37 cellular contexts compared by ENCODE assay signal in genomic region chr5:168089201-168089887, GRCh38.
"Had no signal": no experiment of that assay in that cellular context is flagged by ENCODE, and none has a peak within 500 bp of the region (broad histone marks: within the 10 kb centered on the region; RNA-seq: fewer than 3 reads in every experiment).

No MANE protein-coding gene starts in this region.

- H3K4me1 Mint-ChIP-seq: activated B cell treated with CpG ODN at 0.5 μM for 24 hours; activated CD4-positive, alpha-beta T cell treated with anti-CD3 and anti-CD28 coated beads, Interleukin-2, amount 10 ng/mL, durations not matched to agents 24 days and 14 days; activated naive CD8-positive, alpha-beta T cell treated with anti-CD3 and anti-CD28 coated beads for 36 hours; activated T-helper 17 cell treated with anti-CD3 and anti-CD28 coated beads, Interleukin-2, amount 50 U/mL, for 72 hours had no signal

- H3K9me3 Mint-ChIP-seq: activated B cell treated with CpG ODN at 0.5 μM for 24 hours; activated CD4-positive, alpha-beta memory T cell treated with anti-CD3 and anti-CD28 coated beads for 36 hours; activated CD4-positive, alpha-beta T cell treated with anti-CD3 and anti-CD28 coated beads, Interleukin-2, amount 10 ng/mL, durations not matched to agents 24 days and 14 days; activated CD8-positive, alpha-beta T cell treated with anti-CD3 and anti-CD28 coated beads for 36 hours; activated naive CD4-positive, alpha-beta T cell treated with anti-CD3 and anti-CD28 coated beads for 36 hours; activated naive CD4-positive, alpha-beta T cell treated with anti-CD3 and anti-CD28 coated beads, Interleukin-2, amount 50 U/mL, for 72 hours; activated naive CD8-positive, alpha-beta T cell treated with anti-CD3 and anti-CD28 coated beads for 36 hours; activated T-cell treated with anti-CD3 and anti-CD28 coated beads, Interleukin-2, amount 50 U/mL, for 4 hours; activated T-cell treated with anti-CD3 and anti-CD28 coated beads, Interleukin-2, amount 50 U/mL, for 72 hours; activated T-helper 1 cell treated with anti-CD3 and anti-CD28 coated beads, Interleukin-12 subunit alpha, Interleukin-12 subunit beta, Interleukin-2, Interleukin-4 antibody, amounts not matched to agents 30 ng/mL and 10 ng/mL and 1 ng/mL, durations not matched to agents 14 hours and 24 hours and 36 hours; activated T-helper 17 cell treated with anti-CD3 and anti-CD28 coated beads, Interleukin-2, amount 50 U/mL, for 72 hours; T-helper 1 cell treated with Interleukin-12 subunit alpha and Interleukin-12 subunit beta and Interleukin-4 antibody, amounts not matched to agents 30 μg/mL and 1 μg/mL, for 36 hours; T-helper 2 cell treated with Interferon-gamma antibody and Interleukin-4, amounts not matched to agents 5 μg/mL and 100 μg/mL, for 36 hours had no signal

- H3K27ac ChIP-seq: adrenal gland, body of pancreas, brain microvascular endothelial cell, breast epithelium, VCaP had no signal

- H3K27ac Mint-ChIP-seq: activated B cell treated with CpG ODN at 0.5 μM for 24 hours; activated CD4-positive, alpha-beta memory T cell treated with anti-CD3 and anti-CD28 coated beads for 36 hours; activated CD4-positive, alpha-beta T cell treated with anti-CD3 and anti-CD28 coated beads, Interleukin-2, amount 10 ng/mL, durations not matched to agents 24 days and 14 days; activated CD8-positive, alpha-beta T cell treated with anti-CD3 and anti-CD28 coated beads for 36 hours; activated naive CD4-positive, alpha-beta T cell treated with anti-CD3 and anti-CD28 coated beads for 36 hours; activated naive CD4-positive, alpha-beta T cell treated with anti-CD3 and anti-CD28 coated beads, Interleukin-2, amount 50 U/mL, for 72 hours; activated naive CD8-positive, alpha-beta T cell treated with anti-CD3 and anti-CD28 coated beads for 36 hours; activated T-cell treated with anti-CD3 and anti-CD28 coated beads, Interleukin-2, amount 50 U/mL, for 72 hours; activated T-helper 1 cell treated with anti-CD3 and anti-CD28 coated beads, Interleukin-12 subunit alpha, Interleukin-12 subunit beta, Interleukin-2, Interleukin-4 antibody, amounts not matched to agents 30 ng/mL and 10 ng/mL and 1 ng/mL, durations not matched to agents 14 hours and 24 hours and 36 hours; activated T-helper 17 cell treated with anti-CD3 and anti-CD28 coated beads, Interleukin-2, amount 50 U/mL, for 72 hours; T-helper 1 cell treated with Interleukin-12 subunit alpha and Interleukin-12 subunit beta and Interleukin-4 antibody, amounts not matched to agents 30 μg/mL and 1 μg/mL, for 36 hours; T-helper 2 cell treated with Interferon-gamma antibody and Interleukin-4, amounts not matched to agents 5 μg/mL and 100 μg/mL, for 36 hours had no signal

- H3K36me3 Mint-ChIP-seq: activated CD4-positive, alpha-beta memory T cell treated with anti-CD3 and anti-CD28 coated beads for 36 hours; activated naive CD4-positive, alpha-beta T cell treated with anti-CD3 and anti-CD28 coated beads, Interleukin-2, amount 50 U/mL, for 72 hours; activated naive CD8-positive, alpha-beta T cell treated with anti-CD3 and anti-CD28 coated beads for 36 hours had no signal

- H3K27me3 ChIP-seq: adrenal gland, body of pancreas, brain microvascular endothelial cell, breast epithelium had no signal

- H3K4me3 ChIP-seq: adrenal gland, body of pancreas, breast epithelium had no signal

- DNase-seq: activated B cell treated with CpG ODN at 0.5 μM for 24 hours; activated CD4-positive, alpha-beta memory T cell treated with anti-CD3 and anti-CD28 coated beads for 36 hours; activated CD4-positive, alpha-beta T cell treated with anti-CD3 and anti-CD28 coated beads for 4 hours; activated CD4-positive, alpha-beta T cell treated with anti-CD3 and anti-CD28 coated beads, Interleukin-2, amount 10 ng/mL, durations not matched to agents 24 days and 14 days; activated CD4-positive, alpha-beta T cell treated with anti-CD3 and anti-CD28 coated beads, Interleukin-2, amount 50 U/mL, for 1 hour; activated CD4-positive, alpha-beta T cell treated with anti-CD3 and anti-CD28 coated beads, Interleukin-2, amount 50 U/mL, for 4 hours; activated CD4-positive, CD25-positive, alpha-beta regulatory T cell treated with anti-CD3 and anti-CD28 coated beads, Interleukin-2, amount 50 U/mL, for 72 hours; activated CD8-positive, alpha-beta memory T cell treated with anti-CD3 and anti-CD28 coated beads, Interleukin-2, amount 50 U/mL, for 4 hours; activated CD8-positive, alpha-beta T cell treated with anti-CD3 and anti-CD28 coated beads for 36 hours; activated effector memory CD4-positive, alpha-beta T cell treated with anti-CD3 and anti-CD28 coated beads, Interleukin-2, amount 50 U/mL, for 16 hours; activated gamma-delta T cell treated with Interleukin-2 at 50 U/mL for 16 hours; activated naive CD4-positive, alpha-beta T cell; activated naive CD4-positive, alpha-beta T cell treated with anti-CD3 and anti-CD28 coated beads for 36 hours; activated naive CD4-positive, alpha-beta T cell treated with anti-CD3 and anti-CD28 coated beads, Interleukin-2, amount 50 U/mL, for 16 hours; activated naive CD8-positive, alpha-beta T cell treated with anti-CD3 and anti-CD28 coated beads for 36 hours; activated T-cell treated with anti-CD3 and anti-CD28 coated beads for 4 hours; activated T-cell treated with anti-CD3 and anti-CD28 coated beads, Interleukin-2, amount 50 U/mL, for 1 hour; activated T-cell treated with anti-CD3 and anti-CD28 coated beads, Interleukin-2, amount 50 U/mL, for 4 hours; activated T-cell treated with anti-CD3 and anti-CD28 coated beads, Interleukin-2, amount 50 U/mL, for 72 hours; adrenal gland; amniotic stem cell; aorta; body of pancreas; brain microvascular endothelial cell; central memory CD4-positive, alpha-beta T cell; T-helper 1 cell; T-helper 2 cell; T-helper 9 cell had no signal

- H3K9me3 ChIP-seq: adrenal gland, body of pancreas, breast epithelium had no signal

- H3K27me3 Mint-ChIP-seq: activated B cell treated with CpG ODN at 0.5 μM for 24 hours; activated CD4-positive, alpha-beta T cell treated with anti-CD3 and anti-CD28 coated beads, Interleukin-2, amount 10 ng/mL, durations not matched to agents 24 days and 14 days had no signal

- H3K36me3 ChIP-seq: adrenal gland, brain microvascular endothelial cell, breast epithelium had no signal

- FAIRE-seq: astrocyte, TTC549 had no signal

- H3K4me1 ChIP-seq: adrenal gland, breast epithelium had no signal

- H3K4me3 Mint-ChIP-seq: activated B cell treated with CpG ODN at 0.5 μM for 24 hours; activated CD4-positive, alpha-beta memory T cell treated with anti-CD3 and anti-CD28 coated beads for 36 hours; activated CD4-positive, alpha-beta T cell treated with anti-CD3 and anti-CD28 coated beads, Interleukin-2, amount 10 ng/mL, durations not matched to agents 24 days and 14 days; activated CD8-positive, alpha-beta T cell treated with anti-CD3 and anti-CD28 coated beads for 36 hours; activated naive CD4-positive, alpha-beta T cell treated with anti-CD3 and anti-CD28 coated beads for 36 hours; activated naive CD8-positive, alpha-beta T cell treated with anti-CD3 and anti-CD28 coated beads for 36 hours; activated T-cell treated with anti-CD3 and anti-CD28 coated beads, Interleukin-2, amount 50 U/mL, for 4 hours; activated T-cell treated with anti-CD3 and anti-CD28 coated beads, Interleukin-2, amount 50 U/mL, for 72 hours; activated T-helper 1 cell treated with anti-CD3 and anti-CD28 coated beads, Interleukin-12 subunit alpha, Interleukin-12 subunit beta, Interleukin-2, Interleukin-4 antibody, amounts not matched to agents 30 ng/mL and 10 ng/mL and 1 ng/mL, durations not matched to agents 14 hours and 24 hours and 36 hours; activated T-helper 17 cell treated with anti-CD3 and anti-CD28 coated beads, Interleukin-2, amount 50 U/mL, for 72 hours; T-helper 1 cell treated with Interleukin-12 subunit alpha and Interleukin-12 subunit beta and Interleukin-4 antibody, amounts not matched to agents 30 μg/mL and 1 μg/mL, for 36 hours; T-helper 2 cell treated with Interferon-gamma antibody and Interleukin-4, amounts not matched to agents 5 μg/mL and 100 μg/mL, for 36 hours had no signal
